18 cellular contexts compared by ENCODE assay signal in the genomic region with DNA sequence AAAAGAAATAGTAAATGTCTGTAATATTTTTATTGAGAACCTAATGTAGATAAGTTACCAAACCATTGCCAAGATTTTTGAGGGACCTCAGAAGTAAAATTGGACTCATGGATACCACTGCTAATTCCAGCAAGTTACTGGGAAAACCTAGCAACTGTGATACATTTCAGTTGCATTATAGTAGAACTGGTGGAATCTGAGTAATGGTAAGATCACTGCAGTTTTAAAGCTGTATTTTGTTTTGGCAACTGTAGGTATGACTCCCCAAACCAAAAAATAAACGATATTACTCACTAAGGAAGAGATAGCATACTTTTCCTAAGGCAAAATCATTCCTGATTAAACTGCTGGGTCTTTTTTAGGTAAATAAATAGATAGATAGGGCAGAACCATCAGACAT. TPM values are rescaled to one million over a fixed set of nuclear protein-coding genes. Genes with fewer than 3 reads are reported as not detected.
A peak's percentile ranks its signal among the peaks of the same experiment; 100 is the strongest.
DNase-seq lines count a peak whose midpoint lies in the region; ATAC-seq, FAIRE-seq and TF ChIP-seq lines count a peak whose summit lies in the region.
"Had no signal": no experiment of that assay in that cellular context is flagged by ENCODE, and none has a peak within 500 bp of the region (broad histone marks: within the 10 kb centered on the region; RNA-seq: fewer than 3 reads in every experiment).

No MANE protein-coding gene starts in this region.

- no peak overlapping the region for H3K27ac Mint-ChIP-seq in astrocyte (ENCODE audit: unreplicated experiment)
- no peak overlapping the region for H3K27ac Mint-ChIP-seq in CD8-positive, alpha-beta T cell
- H3K27ac Mint-ChIP-seq: B cell; CD8-positive, alpha-beta memory T cell; IgD-negative memory B cell had no signal

- no peak overlapping the region for H3K9ac ChIP-seq in astrocyte (ENCODE audit: low read length)

- H3K36me3 Mint-ChIP-seq in astrocyte (ENCODE audit: low read depth, unreplicated experiment), result peaks cover 6% of the 10 kb centered on the region
- peaks cover 78% of the 10 kb centered on the region for H3K36me3 Mint-ChIP-seq in CD8-positive, alpha-beta T cell

- intact Hi-C loops in CD8-positive, alpha-beta T cell (cut with DNase I, micrococcal nuclease), result no loop called here

- H3K4me1 Mint-ChIP-seq in astrocyte (ENCODE audit: low read depth, unreplicated experiment), result no peaks in the 10 kb centered on the region
- no peaks in the 10 kb centered on the region for H3K4me1 Mint-ChIP-seq in CD8-positive, alpha-beta T cell (ENCODE audit: low read depth)
- H3K4me1 Mint-ChIP-seq: B cell; CD8-positive, alpha-beta memory T cell; IgD-negative memory B cell had no signal

- H3K79me2 ChIP-seq in astrocyte (ENCODE audit: insufficient read depth, low read length), result no peaks in the 10 kb centered on the region

- H4K20me1 ChIP-seq in astrocyte (ENCODE audit: insufficient read depth, low read length), result no peaks in the 10 kb centered on the region

- no peak overlapping the region for H3K4me2 ChIP-seq in astrocyte (ENCODE audit: low read length)
- H3K4me2 ChIP-seq: A549 had no signal

- DNase-seq in AG10803 (ENCODE audit: low read depth), result peak; percentile 4
- DNase-seq in HT1080 (ENCODE audit: low read depth), result peak; percentile 18
- DNase-seq in astrocyte (ENCODE audit: low read depth), result peak; percentile 28
- DNase-seq in iris pigment epithelial cell (ENCODE audit: low read depth), result peak; percentile 17
- no peak for DNase-seq in CD8-positive, alpha-beta T cell
- DNase-seq in NOMO-1 (lab: John Stamatoyannopoulos, UW; ENCODE audit: unreplicated experiment in 2 of 2), result no peak
- DNase-seq in NCI-H82 (lab: John Stamatoyannopoulos, UW), result no peak
- DNase-seq: CD8-positive, alpha-beta memory T cell; DND-41; NCI-H1436 treated with DMSO at 0.1 percent for 48 hours; NCI-H2081; NCI-H526 had no signal

- H3K9me3 Mint-ChIP-seq in astrocyte (ENCODE audit: unreplicated experiment), result no peaks in the 10 kb centered on the region
- H3K9me3 Mint-ChIP-seq in CD8-positive, alpha-beta T cell, result no peaks in the 10 kb centered on the region
- H3K9me3 Mint-ChIP-seq: CD8-positive, alpha-beta memory T cell; IgD-negative memory B cell had no signal

- no peaks in the 10 kb centered on the region for H3K27me3 ChIP-seq in astrocyte (ENCODE audit: insufficient read depth, low read length)
- no peaks in the 10 kb centered on the region for H3K27me3 ChIP-seq in CD8-positive, alpha-beta T cell (ENCODE audit: insufficient read depth, low read length)

- H3K4me3 Mint-ChIP-seq in astrocyte (ENCODE audit: unreplicated experiment), result no peak overlapping the region
- no peak overlapping the region for H3K4me3 Mint-ChIP-seq in CD8-positive, alpha-beta T cell
- H3K4me3 Mint-ChIP-seq: B cell; CD8-positive, alpha-beta memory T cell; IgD-negative memory B cell had no signal

- H3K27ac ChIP-seq in astrocyte (ENCODE audit: low read depth, low read length), result no peak overlapping the region
- H3K27ac ChIP-seq in CD8-positive, alpha-beta T cell (ENCODE audit: low read depth, low read length), result no peak overlapping the region
- H3K27ac ChIP-seq: A549, SK-N-MC had no signal

- ATAC-seq in CD8-positive, alpha-beta T cell, result no peak
- ATAC-seq in GM21360 (IDR thresholded peaks at IDR 0.05; ENCODE audit: unreplicated experiment), result no peak
- ATAC-seq: A549 had no signal

- H3K9me3 ChIP-seq in astrocyte (ENCODE audit: insufficient read depth, low read depth, low read length), result no peaks in the 10 kb centered on the region
- no peaks in the 10 kb centered on the region for H3K9me3 ChIP-seq in CD8-positive, alpha-beta T cell (ENCODE audit: low read length)
- H3K9me3 ChIP-seq: A549, HAP-1 had no signal

- H3K27me3 Mint-ChIP-seq in astrocyte (ENCODE audit: low read depth, unreplicated experiment), result no peaks in the 10 kb centered on the region
- H3K27me3 Mint-ChIP-seq in CD8-positive, alpha-beta T cell (ENCODE audit: low read depth), result no peaks in the 10 kb centered on the region
- H3K27me3 Mint-ChIP-seq: B cell; CD8-positive, alpha-beta memory T cell; IgD-negative memory B cell had no signal

- H3K4me3 ChIP-seq in AG10803 (ENCODE audit: low read length) (no peak overlapping the region), astrocyte (ENCODE audit: insufficient read depth, low read depth, low read length) (no peak overlapping the region)
- H3K4me3 ChIP-seq in CD8-positive, alpha-beta T cell (ENCODE audit: low read depth, low read length), result no peak overlapping the region
- H3K4me3 ChIP-seq: A549, HAP-1, SK-N-MC had no signal

- H2AFZ ChIP-seq in astrocyte (ENCODE audit: low read depth, low read length), result no peak overlapping the region

- TF ChIP-seq CTCF in AG10803 (conservative IDR thresholded peaks at IDR 0.05; ENCODE audit: low read length), result no peak
- no peak for TF ChIP-seq CTCF in astrocyte (IDR thresholded peaks at IDR 0.05; ENCODE audit: insufficient read depth, low read depth, low read length)
- no peak for TF ChIP-seq CTCF in CD8-positive, alpha-beta T cell (IDR thresholded peaks at IDR 0.05)

- no peaks in the 10 kb centered on the region for H3K4me1 ChIP-seq in astrocyte (ENCODE audit: insufficient read depth, low read length)
- no peaks in the 10 kb centered on the region for H3K4me1 ChIP-seq in CD8-positive, alpha-beta T cell (ENCODE audit: insufficient read depth, low read length)
- H3K4me1 ChIP-seq: A549, HAP-1 had no signal

- peaks cover 29% of the 10 kb centered on the region for H3K36me3 ChIP-seq in astrocyte (ENCODE audit: insufficient read depth, low read length)
- H3K36me3 ChIP-seq in CD8-positive, alpha-beta T cell (ENCODE audit: insufficient read depth, low read length), result peaks cover 10% of the 10 kb centered on the region

- CTCF ChIA-PET in CD8-positive, alpha-beta T cell (lab: Charles Lee), result interaction anchor here (0.6 to 0.7 kb wide), 2 partner anchors 30 to 675 kb away, joined by 3 read pairs; no protein-coding TSS in a partner anchor

- no peak for FAIRE-seq in astrocyte (lab: Jason Lieb, UNC)
- FAIRE-seq: A549 had no signal

- POLR2A ChIA-PET in CD8-positive, alpha-beta T cell (lab: Charles Lee), result no interaction called here

RNA-seq across cellular contexts. Expression of a gene that starts 54.0 kb away (rescaled TPM):
- total RNA-seq in HT1080 (2014; rRNA removed; shearing (Covaris generic)), result 37.5 and 41.5 TPM in 2 replicates
- polyA plus RNA-seq in HT1080 (2015; cell fraction: cytosol; rRNA removed), result 35.6 and 37.8 TPM in 2 replicates
- 55.7 and 58.5 TPM in 2 replicates for polyA plus RNA-seq in HT1080 (2015; cell fraction: nucleus; rRNA removed)
- total RNA-seq in astrocyte, result 33.2 and 36.5 TPM in 2 replicates
- total RNA-seq in CD8-positive, alpha-beta T cell, result 10 to 100 TPM; 81.9 to 82.6 TPM

Comparison
In these comparisons a context has a peak if more than half of its experiments do, and no peak if none do; other contexts are left out.
1. DNase-seq: peak in AG10803 (single experiment), HT1080 (single experiment), astrocyte (single experiment) and iris pigment epithelial cell (single experiment); none in CD8-positive, alpha-beta T cell (0 of 7), NOMO-1 (0 of 2) and NCI-H82 (single experiment).